1 cellular context compared by ENCODE assay signal in the genomic region with DNA sequence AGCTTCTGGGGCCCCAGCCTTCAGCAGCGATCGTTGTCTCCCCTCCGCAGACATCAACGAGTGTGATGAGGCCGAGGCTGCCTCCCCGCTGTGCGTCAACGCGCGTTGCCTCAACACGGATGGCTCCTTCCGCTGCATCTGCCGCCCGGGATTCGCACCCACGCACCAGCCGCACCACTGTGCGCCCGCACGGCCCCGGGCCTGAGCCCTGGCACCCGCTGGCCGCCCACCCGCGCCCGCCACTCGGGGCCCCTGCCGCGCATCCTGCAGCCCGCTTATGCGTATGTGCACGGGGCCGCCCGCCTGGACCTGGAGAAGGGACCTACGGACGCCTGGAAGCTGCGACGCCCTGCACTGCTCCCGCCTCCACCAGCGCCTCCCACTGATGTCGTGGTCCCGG.
TF ChIP-seq lines count a peak whose summit lies in the region.

No MANE protein-coding gene starts in this region.

TF ChIP-seq in HEK293, 187 proteins besides CTCF, POLR2A, EP300 and RAD21:
- TF ChIP-seq, protein P1, sequence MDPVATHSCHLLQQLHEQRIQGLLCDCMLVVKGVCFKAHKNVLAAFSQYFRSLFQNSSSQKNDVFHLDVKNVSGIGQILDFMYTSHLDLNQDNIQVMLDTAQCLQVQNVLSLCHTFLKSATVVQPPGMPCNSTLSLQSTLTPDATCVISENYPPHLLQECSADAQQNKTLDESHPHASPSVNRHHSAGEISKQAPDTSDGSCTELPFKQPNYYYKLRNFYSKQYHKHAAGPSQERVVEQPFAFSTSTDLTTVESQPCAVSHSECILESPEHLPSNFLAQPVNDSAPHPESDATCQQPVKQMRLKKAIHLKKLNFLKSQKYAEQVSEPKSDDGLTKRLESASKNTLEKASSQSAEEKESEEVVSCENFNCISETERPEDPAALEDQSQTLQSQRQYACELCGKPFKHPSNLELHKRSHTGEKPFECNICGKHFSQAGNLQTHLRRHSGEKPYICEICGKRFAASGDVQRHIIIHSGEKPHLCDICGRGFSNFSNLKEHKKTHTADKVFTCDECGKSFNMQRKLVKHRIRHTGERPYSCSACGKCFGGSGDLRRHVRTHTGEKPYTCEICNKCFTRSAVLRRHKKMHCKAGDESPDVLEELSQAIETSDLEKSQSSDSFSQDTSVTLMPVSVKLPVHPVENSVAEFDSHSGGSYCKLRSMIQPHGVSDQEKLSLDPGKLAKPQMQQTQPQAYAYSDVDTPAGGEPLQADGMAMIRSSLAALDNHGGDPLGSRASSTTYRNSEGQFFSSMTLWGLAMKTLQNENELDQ (tag by site-specific recombination; IDR thresholded peaks at IDR 0.05; ENCODE audit: low read depth): no peak
- TF ChIP-seq TSHZ1 (tag by site-specific recombination; IDR thresholded peaks at IDR 0.05; ENCODE audit: borderline replicate concordance) (no peak), ZFP3 (tag by site-specific recombination; IDR thresholded peaks at IDR 0.05; ENCODE audit: low read depth) (no peak), ZNF473 (tag by site-specific recombination; IDR thresholded peaks at IDR 0.05) (no peak), TRIM28 (IDR thresholded peaks at IDR 0.05; ENCODE audit: borderline replicate concordance, low read length) (no peak), SP2 (tag by site-specific recombination; IDR thresholded peaks at IDR 0.05) (no peak), REPIN1 (tag by site-specific recombination; IDR thresholded peaks at IDR 0.05; ENCODE audit: low read depth) (no peak), ZNF624 (tag by site-specific recombination; IDR thresholded peaks at IDR 0.05) (no peak), ZNF776 (tag by site-specific recombination; IDR thresholded peaks at IDR 0.05; ENCODE audit: borderline replicate concordance) (no peak), ZNF843 (tag by site-specific recombination; IDR thresholded peaks at IDR 0.05) (no peak), SETDB1 (IDR thresholded peaks at IDR 0.05; ENCODE audit: insufficient read length, low read length) (no peak), ZNF133 (tag by site-specific recombination; IDR thresholded peaks at IDR 0.05) (no peak), ZNF404 (tag by site-specific recombination; IDR thresholded peaks at IDR 0.05) (no peak)
- TF ChIP-seq, protein P2, sequence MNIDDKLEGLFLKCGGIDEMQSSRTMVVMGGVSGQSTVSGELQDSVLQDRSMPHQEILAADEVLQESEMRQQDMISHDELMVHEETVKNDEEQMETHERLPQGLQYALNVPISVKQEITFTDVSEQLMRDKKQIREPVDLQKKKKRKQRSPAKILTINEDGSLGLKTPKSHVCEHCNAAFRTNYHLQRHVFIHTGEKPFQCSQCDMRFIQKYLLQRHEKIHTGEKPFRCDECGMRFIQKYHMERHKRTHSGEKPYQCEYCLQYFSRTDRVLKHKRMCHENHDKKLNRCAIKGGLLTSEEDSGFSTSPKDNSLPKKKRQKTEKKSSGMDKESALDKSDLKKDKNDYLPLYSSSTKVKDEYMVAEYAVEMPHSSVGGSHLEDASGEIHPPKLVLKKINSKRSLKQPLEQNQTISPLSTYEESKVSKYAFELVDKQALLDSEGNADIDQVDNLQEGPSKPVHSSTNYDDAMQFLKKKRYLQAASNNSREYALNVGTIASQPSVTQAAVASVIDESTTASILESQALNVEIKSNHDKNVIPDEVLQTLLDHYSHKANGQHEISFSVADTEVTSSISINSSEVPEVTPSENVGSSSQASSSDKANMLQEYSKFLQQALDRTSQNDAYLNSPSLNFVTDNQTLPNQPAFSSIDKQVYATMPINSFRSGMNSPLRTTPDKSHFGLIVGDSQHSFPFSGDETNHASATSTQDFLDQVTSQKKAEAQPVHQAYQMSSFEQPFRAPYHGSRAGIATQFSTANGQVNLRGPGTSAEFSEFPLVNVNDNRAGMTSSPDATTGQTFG (tag by site-specific recombination; IDR thresholded peaks at IDR 0.05; ENCODE audit: borderline replicate concordance): no peak
